ENCODE assay signal across 18 cellular contexts in genomic region chr16:4216631-4217030, GRCh38. TPM values are rescaled to one million over a fixed set of nuclear protein-coding genes. Genes with fewer than 3 reads are reported as not detected.
"Had no signal": no experiment of that assay in that cellular context is flagged by ENCODE, and none has a peak within 500 bp of the region (broad histone marks: within the 10 kb centered on the region; RNA-seq: fewer than 3 reads in every experiment).

No MANE protein-coding gene starts in this region.

- H3K4me3 ChIP-seq: breast epithelium, neural progenitor cell, pancreas, SJSA1, upper lobe of left lung had no signal

- H3K4me1 ChIP-seq: breast epithelium, pancreas had no signal

- H3K4me3 Mint-ChIP-seq: activated CD4-positive, alpha-beta T cell treated with anti-CD3 and anti-CD28 coated beads, Interleukin-2, amount 10 ng/mL, durations not matched to agents 7 days and 5 days; activated naive CD8-positive, alpha-beta T cell treated with anti-CD3 and anti-CD28 coated beads for 36 hours; activated T-helper 1 cell treated with anti-CD3 and anti-CD28 coated beads, Interleukin-12 subunit alpha, Interleukin-12 subunit beta, Interleukin-2, Interleukin-4 antibody, amounts not matched to agents 30 ng/mL and 10 ng/mL and 1 ng/mL, durations not matched to agents 14 hours and 24 hours and 36 hours; neural progenitor cell had no signal

- H3K36me3 ChIP-seq: breast epithelium, neural progenitor cell, pancreas, SJSA1, upper lobe of left lung had no signal

- H3K4me1 Mint-ChIP-seq: activated CD4-positive, alpha-beta T cell treated with anti-CD3 and anti-CD28 coated beads, Interleukin-2, amount 10 ng/mL, durations not matched to agents 7 days and 5 days; activated naive CD8-positive, alpha-beta T cell treated with anti-CD3 and anti-CD28 coated beads for 36 hours had no signal

- H3K27me3 ChIP-seq: breast epithelium, pancreas, SJSA1, upper lobe of left lung had no signal

- H3K27ac Mint-ChIP-seq: activated CD4-positive, alpha-beta T cell treated with anti-CD3 and anti-CD28 coated beads, Interleukin-2, amount 10 ng/mL, durations not matched to agents 7 days and 5 days; activated naive CD8-positive, alpha-beta T cell treated with anti-CD3 and anti-CD28 coated beads for 36 hours; activated T-helper 1 cell treated with anti-CD3 and anti-CD28 coated beads, Interleukin-12 subunit alpha, Interleukin-12 subunit beta, Interleukin-2, Interleukin-4 antibody, amounts not matched to agents 30 ng/mL and 10 ng/mL and 1 ng/mL, durations not matched to agents 14 hours and 24 hours and 36 hours; neural progenitor cell had no signal

- ATAC-seq: esophagus mucosa, pancreas had no signal

- H3K9me3 Mint-ChIP-seq: activated CD4-positive, alpha-beta T cell treated with anti-CD3 and anti-CD28 coated beads, Interleukin-2, amount 10 ng/mL, durations not matched to agents 7 days and 5 days; activated naive CD8-positive, alpha-beta T cell treated with anti-CD3 and anti-CD28 coated beads for 36 hours; activated T-helper 1 cell treated with anti-CD3 and anti-CD28 coated beads, Interleukin-12 subunit alpha, Interleukin-12 subunit beta, Interleukin-2, Interleukin-4 antibody, amounts not matched to agents 30 ng/mL and 10 ng/mL and 1 ng/mL, durations not matched to agents 14 hours and 24 hours and 36 hours; neural progenitor cell had no signal

- H3K9me3 ChIP-seq: breast epithelium, pancreas, SJSA1, upper lobe of left lung had no signal

- H3K27ac ChIP-seq: neural progenitor cell, pancreas, SJSA1, upper lobe of left lung had no signal

- DNase-seq: activated CD4-positive, alpha-beta T cell treated with anti-CD3 and anti-CD28 coated beads, Interleukin-2, amount 10 ng/mL, durations not matched to agents 7 days and 5 days; activated CD4-positive, CD25-positive, alpha-beta regulatory T cell; activated CD8-positive, alpha-beta memory T cell treated with anti-CD3 and anti-CD28 coated beads for 24 hours; activated naive CD8-positive, alpha-beta T cell treated with anti-CD3 and anti-CD28 coated beads for 36 hours; aorta; midbrain; pancreas; stimulated activated CD4-positive, alpha-beta T cell treated with anti-CD3 and anti-CD28 coated beads, Interleukin-15, amount 100 ng/mL, for 24 hours; stimulated activated CD4-positive, alpha-beta T cell treated with anti-CD3 and anti-CD28 coated beads, Interleukin-4, amount 100 ng/mL, for 1 hour; stimulated activated naive CD4-positive, alpha-beta T cell; substantia nigra; upper lobe of left lung had no signal

- H3K36me3 Mint-ChIP-seq: activated naive CD8-positive, alpha-beta T cell treated with anti-CD3 and anti-CD28 coated beads for 36 hours; neural progenitor cell had no signal

- H3K27me3 Mint-ChIP-seq: activated CD4-positive, alpha-beta T cell treated with anti-CD3 and anti-CD28 coated beads, Interleukin-2, amount 10 ng/mL, durations not matched to agents 7 days and 5 days had no signal

RNA-seq across cellular contexts. Expression of gene SRL, which starts 25.2 kb away (rescaled TPM):
- total RNA-seq: activated CD4-positive, alpha-beta T cell treated with anti-CD3 and anti-CD28 coated beads, Interleukin-2, amount 10 ng/mL, durations not matched to agents 7 days and 5 days; activated naive CD8-positive, alpha-beta T cell treated with anti-CD3 and anti-CD28 coated beads for 36 hours; activated T-helper 1 cell treated with anti-CD3 and anti-CD28 coated beads, Interleukin-12 subunit alpha, Interleukin-12 subunit beta, Interleukin-2, Interleukin-4 antibody, amounts not matched to agents 30 ng/mL and 10 ng/mL and 1 ng/mL, durations not matched to agents 14 hours and 24 hours and 36 hours; T-helper 2 cell treated with Interferon-gamma antibody and Interleukin-4, amounts not matched to agents 100 ng/mL and 5 ng/mL, for 36 hours had no signal
